In the genomic region with DNA sequence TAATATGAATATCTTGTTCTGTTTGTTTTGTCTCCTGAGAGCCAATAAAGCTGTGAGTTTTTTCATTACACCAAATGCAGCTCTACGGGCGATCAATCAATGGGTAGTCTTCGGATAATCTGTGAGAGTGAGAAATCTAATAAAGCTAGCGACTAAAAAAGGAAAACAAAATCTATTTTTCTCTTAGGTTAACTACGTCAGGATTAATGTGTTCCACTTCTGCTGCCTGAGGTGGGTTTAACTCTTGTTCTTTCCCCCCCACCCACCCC, we compare ENCODE assay signal across 11 cellular contexts.
A peak's percentile ranks its signal among the peaks of the same experiment; 100 is the strongest.
DNase-seq lines count a peak whose midpoint lies in the region; ATAC-seq and TF ChIP-seq lines count a peak whose summit lies in the region.
"Had no signal": no experiment of that assay in that cellular context is flagged by ENCODE, and none has a peak within 500 bp of the region (broad histone marks: within the 10 kb centered on the region; RNA-seq: fewer than 3 reads in every experiment).

No MANE protein-coding gene starts in this region.

- peak overlapping the region; percentile 52 for H3K4me3 ChIP-seq in suprapubic skin

- POLR2A ChIA-PET in activated CD4-positive, alpha-beta T cell treated with anti-CD3 and anti-CD28 coated beads, Interleukin-2, amount 10 ng/mL, durations not matched to agents 7 days and 5 days (lab: Charles Lee), result no interaction called here
- POLR2A ChIA-PET in activated CD8-positive, alpha-beta T cell treated with anti-CD3 and anti-CD28 coated beads, Interleukin-2, amount 10 ng/mL, durations not matched to agents 7 days and 5 days (lab: Charles Lee), result no interaction called here

- peak overlapping the region; percentile 98 for H3K27ac Mint-ChIP-seq in activated CD4-positive, alpha-beta T cell treated with anti-CD3 and anti-CD28 coated beads, Interleukin-2, amount 10 ng/mL, durations not matched to agents 7 days and 5 days
- H3K27ac Mint-ChIP-seq in activated CD8-positive, alpha-beta T cell treated with anti-CD3 and anti-CD28 coated beads, Interleukin-2, amount 10 ng/mL, durations not matched to agents 7 days and 5 days, result peak overlapping the region; percentile 94
- H3K27ac Mint-ChIP-seq in immature natural killer cell, result peak overlapping the region; percentile 66 to 96 (median 84)
- H3K27ac Mint-ChIP-seq: HFFc6 had no signal

- no peaks in the 10 kb centered on the region for H3K9me3 Mint-ChIP-seq in activated CD4-positive, alpha-beta T cell treated with anti-CD3 and anti-CD28 coated beads, Interleukin-2, amount 10 ng/mL, durations not matched to agents 7 days and 5 days
- H3K9me3 Mint-ChIP-seq in activated CD8-positive, alpha-beta T cell treated with anti-CD3 and anti-CD28 coated beads, Interleukin-2, amount 10 ng/mL, durations not matched to agents 7 days and 5 days (ENCODE audit: insufficient read depth), result no peaks in the 10 kb centered on the region
- H3K9me3 Mint-ChIP-seq in immature natural killer cell, result no peaks in the 10 kb centered on the region
- H3K9me3 Mint-ChIP-seq: HFFc6 had no signal

- H3K4me3 Mint-ChIP-seq in activated CD4-positive, alpha-beta T cell treated with anti-CD3 and anti-CD28 coated beads, Interleukin-2, amount 10 ng/mL, durations not matched to agents 7 days and 5 days, result peak overlapping the region; percentile 94
- H3K4me3 Mint-ChIP-seq in activated CD8-positive, alpha-beta T cell treated with anti-CD3 and anti-CD28 coated beads, Interleukin-2, amount 10 ng/mL, durations not matched to agents 7 days and 5 days, result peak overlapping the region; percentile 89
- peak overlapping the region; percentile 74 to 97 (median 92) for H3K4me3 Mint-ChIP-seq in immature natural killer cell
- H3K4me3 Mint-ChIP-seq: HFFc6 had no signal

- no peak for ATAC-seq in activated CD8-positive, alpha-beta T cell treated with anti-CD3 and anti-CD28 coated beads, Interleukin-2, amount 10 ng/mL, durations not matched to agents 7 days and 5 days

- no peak for TF ChIP-seq POLR2A in suprapubic skin (IDR thresholded peaks at IDR 0.05)

- H3K4me1 ChIP-seq in suprapubic skin, result peaks cover 8% of the 10 kb centered on the region
- H3K4me1 ChIP-seq: tibial nerve had no signal

- 49% methylated on average over 5 of the region's 5 CpGs for WGBS in suprapubic skin

- no peaks in the 10 kb centered on the region for H3K9me3 ChIP-seq in suprapubic skin
- H3K9me3 ChIP-seq: tibial nerve had no signal

- no peaks in the 10 kb centered on the region for H3K27me3 ChIP-seq in suprapubic skin
- H3K27me3 ChIP-seq: tibial nerve had no signal

- no peaks in the 10 kb centered on the region for H3K36me3 ChIP-seq in suprapubic skin
- H3K36me3 ChIP-seq: tibial nerve had no signal

- peak overlapping the region; percentile 52 for H3K27ac ChIP-seq in suprapubic skin

- no peaks in the 10 kb centered on the region for H3K27me3 Mint-ChIP-seq in activated CD4-positive, alpha-beta T cell treated with anti-CD3 and anti-CD28 coated beads, Interleukin-2, amount 10 ng/mL, durations not matched to agents 7 days and 5 days
- peaks cover 19% of the 10 kb centered on the region for H3K27me3 Mint-ChIP-seq in activated CD8-positive, alpha-beta T cell treated with anti-CD3 and anti-CD28 coated beads, Interleukin-2, amount 10 ng/mL, durations not matched to agents 7 days and 5 days (ENCODE audit: low read depth)
- peaks cover 1 to 17% (median 4%) of the 10 kb centered on the region in 3 donors for H3K27me3 Mint-ChIP-seq in immature natural killer cell (ENCODE audit: low read depth in 3 of 3)

- TF ChIP-seq CTCF in suprapubic skin (IDR thresholded peaks at IDR 0.05), result no peak

- CTCF ChIA-PET in activated CD4-positive, alpha-beta T cell treated with anti-CD3 and anti-CD28 coated beads, Interleukin-2, amount 10 ng/mL, durations not matched to agents 7 days and 5 days (lab: Charles Lee), result no interaction called here
- CTCF ChIA-PET in activated CD8-positive, alpha-beta T cell treated with anti-CD3 and anti-CD28 coated beads, Interleukin-2, amount 10 ng/mL, durations not matched to agents 7 days and 5 days (lab: Charles Lee), result interaction anchor here (1.0 to 2.1 kb wide), 2 partner anchors 22 to 29 kb away, joined by 4 to 8 read pairs; no protein-coding TSS in a partner anchor

- no peak for DNase-seq in activated CD4-positive, alpha-beta T cell treated with anti-CD3 and anti-CD28 coated beads, Interleukin-2, amount 10 ng/mL, durations not matched to agents 7 days and 5 days
- no peak for DNase-seq in activated CD4-positive, alpha-beta T cell treated with anti-CD3 and anti-CD28 coated beads, Interleukin-2, amount 50 U/mL, for 4 hours
- DNase-seq in activated CD8-positive, alpha-beta T cell treated with anti-CD3 and anti-CD28 coated beads, Interleukin-2, amount 10 ng/mL, durations not matched to agents 7 days and 5 days, result no peak
- DNase-seq in immature natural killer cell (no peak), suprapubic skin (ENCODE audit: low spot score in 2 of 2) (no peak), middle frontal gyrus (ENCODE audit: extremely low spot score, low spot score) (no peak), DMS153 treated with DMSO at 0.1 percent for 48 hours (lab: John Stamatoyannopoulos, UW; ENCODE audit: unreplicated experiment) (no peak), DMS114 treated with DMSO at 0.1 percent for 48 hours (lab: John Stamatoyannopoulos, UW; ENCODE audit: unreplicated experiment) (no peak)
- DNase-seq: HFFc6, NCI-H446 treated with DMSO at 0.1 percent for 48 hours had no signal

- no peak for TF ChIP-seq EP300 in suprapubic skin (IDR thresholded peaks at IDR 0.05)

- peaks cover 19% of the 10 kb centered on the region for H3K36me3 Mint-ChIP-seq in activated CD4-positive, alpha-beta T cell treated with anti-CD3 and anti-CD28 coated beads, Interleukin-2, amount 10 ng/mL, durations not matched to agents 7 days and 5 days (ENCODE audit: low read depth)
- H3K36me3 Mint-ChIP-seq in activated CD8-positive, alpha-beta T cell treated with anti-CD3 and anti-CD28 coated beads, Interleukin-2, amount 10 ng/mL, durations not matched to agents 7 days and 5 days (ENCODE audit: low read depth), result peaks cover 17% of the 10 kb centered on the region
- H3K36me3 Mint-ChIP-seq in immature natural killer cell, result no peaks in the 10 kb centered on the region

- peaks cover 44% of the 10 kb centered on the region for H3K4me1 Mint-ChIP-seq in activated CD4-positive, alpha-beta T cell treated with anti-CD3 and anti-CD28 coated beads, Interleukin-2, amount 10 ng/mL, durations not matched to agents 7 days and 5 days
- H3K4me1 Mint-ChIP-seq in activated CD8-positive, alpha-beta T cell treated with anti-CD3 and anti-CD28 coated beads, Interleukin-2, amount 10 ng/mL, durations not matched to agents 7 days and 5 days (ENCODE audit: low read depth), result peaks cover 44% of the 10 kb centered on the region
- H3K4me1 Mint-ChIP-seq in immature natural killer cell, result peaks cover 11 to 38% of the 10 kb centered on the region in 2 donors
